ENCODE assay signal across 1 cellular context in the genomic region with DNA sequence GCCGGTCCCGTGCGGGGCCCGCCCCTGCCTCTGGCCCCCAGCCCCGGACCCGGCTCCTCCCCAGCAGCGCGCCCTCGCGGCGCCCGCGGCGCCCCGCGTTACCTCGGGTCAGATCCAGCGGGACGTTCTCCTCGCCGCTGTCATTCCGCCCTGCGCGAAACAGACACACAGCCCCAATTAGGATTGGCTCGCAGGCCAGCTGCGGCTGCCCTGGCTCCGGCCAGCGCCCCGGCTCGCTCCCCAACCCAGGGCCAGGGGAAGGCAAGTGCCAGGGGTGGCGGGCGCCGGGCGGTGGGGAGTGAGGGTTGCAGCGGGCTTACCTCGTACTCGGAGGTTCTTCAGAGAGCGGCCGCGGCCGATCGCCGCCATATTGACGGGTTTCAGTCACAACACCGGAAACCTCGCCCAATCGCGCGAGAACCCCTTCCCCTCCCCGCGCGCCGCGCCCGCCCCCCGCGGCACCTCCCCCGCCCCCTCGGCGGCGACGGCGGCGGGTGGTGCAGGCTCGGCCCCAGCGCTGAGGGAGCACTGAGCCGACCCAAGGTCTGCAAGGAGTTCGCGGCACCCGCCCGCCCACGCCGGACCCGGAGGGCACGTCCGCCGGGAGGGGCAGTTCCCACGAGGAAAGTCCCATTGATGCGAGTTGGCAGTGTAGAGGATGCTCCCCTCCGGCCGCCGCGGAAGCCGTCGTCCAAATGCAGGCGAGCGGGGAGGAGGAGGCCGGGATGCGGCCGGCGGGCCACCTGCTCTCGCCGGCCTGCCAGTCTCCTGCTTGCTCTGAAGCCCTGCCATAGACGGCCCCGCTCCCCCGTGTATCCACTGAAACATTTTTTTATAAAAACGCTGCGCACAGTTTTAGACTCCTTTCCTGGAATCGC.
TF ChIP-seq lines count a peak whose summit lies in the region.

A gene with protein sequence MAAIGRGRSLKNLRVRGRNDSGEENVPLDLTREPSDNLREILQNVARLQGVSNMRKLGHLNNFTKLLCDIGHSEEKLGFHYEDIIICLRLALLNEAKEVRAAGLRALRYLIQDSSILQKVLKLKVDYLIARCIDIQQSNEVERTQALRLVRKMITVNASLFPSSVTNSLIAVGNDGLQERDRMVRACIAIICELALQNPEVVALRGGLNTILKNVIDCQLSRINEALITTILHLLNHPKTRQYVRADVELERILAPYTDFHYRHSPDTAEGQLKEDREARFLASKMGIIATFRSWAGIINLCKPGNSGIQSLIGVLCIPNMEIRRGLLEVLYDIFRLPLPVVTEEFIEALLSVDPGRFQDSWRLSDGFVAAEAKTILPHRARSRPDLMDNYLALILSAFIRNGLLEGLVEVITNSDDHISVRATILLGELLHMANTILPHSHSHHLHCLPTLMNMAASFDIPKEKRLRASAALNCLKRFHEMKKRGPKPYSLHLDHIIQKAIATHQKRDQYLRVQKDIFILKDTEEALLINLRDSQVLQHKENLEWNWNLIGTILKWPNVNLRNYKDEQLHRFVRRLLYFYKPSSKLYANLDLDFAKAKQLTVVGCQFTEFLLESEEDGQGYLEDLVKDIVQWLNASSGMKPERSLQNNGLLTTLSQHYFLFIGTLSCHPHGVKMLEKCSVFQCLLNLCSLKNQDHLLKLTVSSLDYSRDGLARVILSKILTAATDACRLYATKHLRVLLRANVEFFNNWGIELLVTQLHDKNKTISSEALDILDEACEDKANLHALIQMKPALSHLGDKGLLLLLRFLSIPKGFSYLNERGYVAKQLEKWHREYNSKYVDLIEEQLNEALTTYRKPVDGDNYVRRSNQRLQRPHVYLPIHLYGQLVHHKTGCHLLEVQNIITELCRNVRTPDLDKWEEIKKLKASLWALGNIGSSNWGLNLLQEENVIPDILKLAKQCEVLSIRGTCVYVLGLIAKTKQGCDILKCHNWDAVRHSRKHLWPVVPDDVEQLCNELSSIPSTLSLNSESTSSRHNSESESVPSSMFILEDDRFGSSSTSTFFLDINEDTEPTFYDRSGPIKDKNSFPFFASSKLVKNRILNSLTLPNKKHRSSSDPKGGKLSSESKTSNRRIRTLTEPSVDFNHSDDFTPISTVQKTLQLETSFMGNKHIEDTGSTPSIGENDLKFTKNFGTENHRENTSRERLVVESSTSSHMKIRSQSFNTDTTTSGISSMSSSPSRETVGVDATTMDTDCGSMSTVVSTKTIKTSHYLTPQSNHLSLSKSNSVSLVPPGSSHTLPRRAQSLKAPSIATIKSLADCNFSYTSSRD (N-terminal part only) (minus strand): TSS at position 391 of the 878 bp plus-strand sequence. CDS start 22 bp downstream, at position 369.

TF ChIP-seq in K562, 482 proteins besides CTCF, POLR2A, EP300 and RAD21 (continued from another document and continues in another):
- peak; percentile 14; the same call in 1 of the 2 replicates for TF ChIP-seq E2F4 (CRISPR knock-in tag; IDR thresholded peaks at IDR 0.05; ENCODE audit: low read depth)
- TF ChIP-seq RCOR1 (IDR thresholded peaks at IDR 0.05; ENCODE audit: borderline replicate concordance in 1 of 2, low read depth in 2 of 2, low read length in 2 of 2), result peak in 1 of 2 experiments; percentile 37; a peak in 1 of 4 replicates
- TF ChIP-seq TAF7 (tag; IDR thresholded peaks at IDR 0.05), result peak; percentile 92
- peak; percentile 25; the same call in 1 of the 2 replicates for TF ChIP-seq HCFC1 (IDR thresholded peaks at IDR 0.05; ENCODE audit: low read depth, low read length)
- TF ChIP-seq HDAC2 (IDR thresholded peaks at IDR 0.05), result peak; percentile 58; the same call in 1 of the 2 replicates
- TF ChIP-seq CLOCK (CRISPR knock-in tag; IDR thresholded peaks at IDR 0.05; ENCODE audit: borderline replicate concordance), result no peak
- TF ChIP-seq, protein P1, sequence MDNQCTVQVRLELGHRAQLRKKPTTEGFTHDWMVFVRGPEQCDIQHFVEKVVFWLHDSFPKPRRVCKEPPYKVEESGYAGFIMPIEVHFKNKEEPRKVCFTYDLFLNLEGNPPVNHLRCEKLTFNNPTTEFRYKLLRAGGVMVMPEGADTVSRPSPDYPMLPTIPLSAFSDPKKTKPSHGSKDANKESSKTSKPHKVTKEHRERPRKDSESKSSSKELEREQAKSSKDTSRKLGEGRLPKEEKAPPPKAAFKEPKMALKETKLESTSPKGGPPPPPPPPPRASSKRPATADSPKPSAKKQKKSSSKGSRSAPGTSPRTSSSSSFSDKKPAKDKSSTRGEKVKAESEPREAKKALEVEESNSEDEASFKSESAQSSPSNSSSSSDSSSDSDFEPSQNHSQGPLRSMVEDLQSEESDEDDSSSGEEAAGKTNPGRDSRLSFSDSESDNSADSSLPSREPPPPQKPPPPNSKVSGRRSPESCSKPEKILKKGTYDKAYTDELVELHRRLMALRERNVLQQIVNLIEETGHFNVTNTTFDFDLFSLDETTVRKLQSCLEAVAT (IDR thresholded peaks at IDR 0.05), result peak; percentile 13 to 67; a peak in 3 of 4 replicates
- no peak for TF ChIP-seq WHSC1 (IDR thresholded peaks at IDR 0.05; ENCODE audit: low read length)
- TF ChIP-seq, protein P2, sequence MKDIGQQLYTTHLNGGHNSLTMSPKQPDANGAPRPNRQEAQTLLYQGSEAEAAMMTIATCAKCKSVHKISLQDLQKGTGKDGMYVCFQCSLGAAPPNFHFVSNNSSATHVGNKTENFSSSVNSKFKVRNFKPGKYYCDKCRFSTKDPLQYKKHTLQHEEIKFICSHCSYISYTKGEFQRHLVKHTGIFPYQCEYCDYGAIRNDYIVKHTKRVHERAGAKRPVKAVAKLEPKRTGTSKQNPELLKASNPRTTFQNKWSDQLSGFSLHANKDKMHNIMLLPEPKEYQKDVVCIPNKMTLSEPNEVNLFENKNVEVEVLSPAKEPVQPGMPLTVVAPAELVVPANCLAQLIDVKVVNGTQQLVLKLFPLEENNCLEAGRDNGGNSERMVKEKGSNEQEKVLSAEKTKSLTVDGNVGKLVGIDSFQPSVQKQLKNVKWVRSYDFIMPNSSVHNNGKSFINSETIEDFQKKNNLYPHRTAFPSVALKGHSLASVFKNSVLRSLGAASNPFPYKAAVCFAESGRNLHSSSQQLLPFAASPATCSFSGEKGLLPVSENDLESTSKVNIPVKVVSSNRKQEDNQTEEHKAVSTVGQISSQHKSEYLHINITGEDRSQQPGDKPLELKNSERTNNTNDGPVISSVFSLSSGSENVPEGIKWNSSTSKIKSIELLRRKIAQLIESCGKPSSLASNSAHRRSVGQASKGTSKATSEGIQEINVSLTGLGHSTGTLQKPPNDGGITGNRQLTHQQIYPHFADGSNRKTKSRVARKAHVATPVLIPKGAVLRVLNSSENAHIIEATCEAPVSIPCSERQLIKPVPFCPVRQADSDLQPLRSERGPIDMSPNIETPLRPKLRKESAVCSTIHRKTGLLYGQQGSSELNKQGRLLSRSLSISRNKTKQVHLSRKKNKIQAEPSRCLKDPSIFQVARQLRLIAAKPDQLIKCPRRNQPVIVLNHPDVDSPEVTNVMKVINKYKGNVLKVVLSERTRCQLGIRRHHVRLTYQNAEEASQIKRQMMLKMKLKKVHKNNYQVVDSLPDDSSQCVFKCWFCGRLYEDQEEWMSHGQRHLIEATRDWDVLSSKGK (CRISPR knock-in tag; IDR thresholded peaks at IDR 0.05), result no peak
- TF ChIP-seq, protein P3, sequence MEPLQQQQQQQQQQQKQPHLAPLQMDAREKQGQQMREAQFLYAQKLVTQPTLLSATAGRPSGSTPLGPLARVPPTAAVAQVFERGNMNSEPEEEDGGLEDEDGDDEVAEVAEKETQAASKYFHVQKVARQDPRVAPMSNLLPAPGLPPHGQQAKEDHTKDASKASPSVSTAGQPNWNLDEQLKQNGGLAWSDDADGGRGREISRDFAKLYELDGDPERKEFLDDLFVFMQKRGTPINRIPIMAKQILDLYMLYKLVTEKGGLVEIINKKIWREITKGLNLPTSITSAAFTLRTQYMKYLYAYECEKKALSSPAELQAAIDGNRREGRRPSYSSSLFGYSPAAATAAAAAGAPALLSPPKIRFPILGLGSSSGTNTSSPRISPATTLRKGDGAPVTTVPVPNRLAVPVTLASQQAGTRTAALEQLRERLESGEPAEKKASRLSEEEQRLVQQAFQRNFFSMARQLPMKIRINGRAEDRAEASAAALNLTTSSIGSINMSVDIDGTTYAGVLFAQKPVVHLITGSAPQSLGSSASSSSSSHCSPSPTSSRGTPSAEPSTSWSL (CRISPR knock-in tag; IDR thresholded peaks at IDR 0.05; ENCODE audit: borderline replicate concordance), result no peak
- 0 out of 2 replicates have a peak, but pooled peaks have one; percentile 28 for TF ChIP-seq LARP7 (IDR thresholded peaks at IDR 0.05)
- no peak for TF ChIP-seq TOE1 (IDR thresholded peaks at IDR 0.05; ENCODE audit: borderline replicate concordance)
- no peak for TF ChIP-seq TOE1 (CRISPR knock-in tag; IDR thresholded peaks at IDR 0.05; ENCODE audit: borderline replicate concordance, low read depth)
- TF ChIP-seq NFRKB (IDR thresholded peaks at IDR 0.05; ENCODE audit: low read depth), result peak; percentile 76
- TF ChIP-seq, protein P4, sequence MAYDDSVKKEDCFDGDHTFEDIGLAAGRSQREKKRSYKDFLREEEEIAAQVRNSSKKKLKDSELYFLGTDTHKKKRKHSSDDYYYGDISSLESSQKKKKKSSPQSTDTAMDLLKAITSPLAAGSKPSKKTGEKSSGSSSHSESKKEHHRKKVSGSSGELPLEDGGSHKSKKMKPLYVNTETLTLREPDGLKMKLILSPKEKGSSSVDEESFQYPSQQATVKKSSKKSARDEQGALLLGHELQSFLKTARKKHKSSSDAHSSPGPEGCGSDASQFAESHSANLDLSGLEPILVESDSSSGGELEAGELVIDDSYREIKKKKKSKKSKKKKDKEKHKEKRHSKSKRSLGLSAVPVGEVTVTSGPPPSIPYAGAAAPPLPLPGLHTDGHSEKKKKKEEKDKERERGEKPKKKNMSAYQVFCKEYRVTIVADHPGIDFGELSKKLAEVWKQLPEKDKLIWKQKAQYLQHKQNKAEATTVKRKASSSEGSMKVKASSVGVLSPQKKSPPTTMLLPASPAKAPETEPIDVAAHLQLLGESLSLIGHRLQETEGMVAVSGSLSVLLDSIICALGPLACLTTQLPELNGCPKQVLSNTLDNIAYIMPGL (CRISPR knock-in tag; IDR thresholded peaks at IDR 0.05), result 0 out of 2 replicates have a peak, but pooled peaks have one; percentile 74
- TF ChIP-seq KAT7 (CRISPR knock-in tag; IDR thresholded peaks at IDR 0.05; ENCODE audit: borderline replicate concordance), result peak; percentile 20
- TF ChIP-seq CHD1 (IDR thresholded peaks at IDR 0.05; ENCODE audit: low read length), result peak; percentile 81
- TF ChIP-seq TBL1XR1 (IDR thresholded peaks at IDR 0.05; ENCODE audit: low read length in 2 of 2), result 0 out of 4 replicates have a peak, but pooled peaks of 1 of the 2 experiments have one; percentile 20
- 0 out of 2 replicates have a peak, but pooled peaks have one; percentile 34 for TF ChIP-seq NFXL1 (CRISPR knock-in tag; IDR thresholded peaks at IDR 0.05)
- TF ChIP-seq FOXM1 (IDR thresholded peaks at IDR 0.05; ENCODE audit: low read depth), result no peak
- peak; percentile 21; the same call in 1 of the 2 replicates for TF ChIP-seq FOXM1 (CRISPR knock-in tag; IDR thresholded peaks at IDR 0.05; ENCODE audit: low read depth)
- no peak for TF ChIP-seq ARNT (IDR thresholded peaks at IDR 0.05)
- peak; percentile 79; the same call in 1 of the 2 replicates for TF ChIP-seq THRB (CRISPR knock-in tag; conservative IDR thresholded peaks at IDR 0.05)
- no peak for TF ChIP-seq HDAC3 (IDR thresholded peaks at IDR 0.05; ENCODE audit: borderline replicate concordance, partially characterized antibody)
- peak; percentile 7 for TF ChIP-seq HMGN3 (IDR thresholded peaks at IDR 0.05; ENCODE audit: borderline replicate concordance, extremely low read depth, insufficient read length, low read depth, low read length)
- TF ChIP-seq, protein P5, sequence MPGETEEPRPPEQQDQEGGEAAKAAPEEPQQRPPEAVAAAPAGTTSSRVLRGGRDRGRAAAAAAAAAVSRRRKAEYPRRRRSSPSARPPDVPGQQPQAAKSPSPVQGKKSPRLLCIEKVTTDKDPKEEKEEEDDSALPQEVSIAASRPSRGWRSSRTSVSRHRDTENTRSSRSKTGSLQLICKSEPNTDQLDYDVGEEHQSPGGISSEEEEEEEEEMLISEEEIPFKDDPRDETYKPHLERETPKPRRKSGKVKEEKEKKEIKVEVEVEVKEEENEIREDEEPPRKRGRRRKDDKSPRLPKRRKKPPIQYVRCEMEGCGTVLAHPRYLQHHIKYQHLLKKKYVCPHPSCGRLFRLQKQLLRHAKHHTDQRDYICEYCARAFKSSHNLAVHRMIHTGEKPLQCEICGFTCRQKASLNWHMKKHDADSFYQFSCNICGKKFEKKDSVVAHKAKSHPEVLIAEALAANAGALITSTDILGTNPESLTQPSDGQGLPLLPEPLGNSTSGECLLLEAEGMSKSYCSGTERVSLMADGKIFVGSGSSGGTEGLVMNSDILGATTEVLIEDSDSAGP (CRISPR knock-in tag; IDR thresholded peaks at IDR 0.05), result 0 out of 2 replicates have a peak, but pooled peaks have one; percentile 21
- TF ChIP-seq NFIX (CRISPR knock-in tag; IDR thresholded peaks at IDR 0.05; ENCODE audit: low read depth), result no peak
- TF ChIP-seq HIVEP1 (CRISPR knock-in tag; IDR thresholded peaks at IDR 0.05), result 0 out of 2 replicates have a peak, but pooled peaks have one; percentile 11
- TF ChIP-seq ZBTB7A (IDR thresholded peaks at IDR 0.05; ENCODE audit: borderline replicate concordance, control insufficient read depth, low read depth, low read length), result no peak
- TF ChIP-seq ZNF561 (CRISPR knock-in tag; conservative IDR thresholded peaks at IDR 0.05), result no peak
